Comparison of ENCODE assay signal across 3 cellular contexts in genomic region chr3:53003320-53003719, GRCh38.
"Had no signal": no experiment of that assay in that cellular context is flagged by ENCODE, and none has a peak within 500 bp of the region (broad histone marks: within the 10 kb centered on the region; RNA-seq: fewer than 3 reads in every experiment).

No MANE protein-coding gene starts in this region.

- DNase-seq: GDM1, GF-D8 had no signal

- H3K4me3 ChIP-seq: GM12878 had no signal

- ATAC-seq: GM12878 had no signal
